Comparison of ENCODE assay signal across 1 cellular context in genomic region chr6:24522090-24522820, GRCh38.
TF ChIP-seq lines count a peak whose summit lies in the region.

No MANE protein-coding gene starts in this region.

TF ChIP-seq in GM12878, 131 proteins besides CTCF, POLR2A, EP300 and RAD21 (continued from another document and continues in another):
- TF ChIP-seq NKRF (conservative IDR thresholded peaks at IDR 0.05) (no peak), ZBTB33 (IDR thresholded peaks at IDR 0.05) (no peak), CHD2 (IDR thresholded peaks at IDR 0.05; ENCODE audit: borderline replicate concordance, low read depth, low read length) (0 out of 2 replicates have a peak, but pooled peaks have one; percentile 27), ZZZ3 (IDR thresholded peaks at IDR 0.05; ENCODE audit: control insufficient read depth, insufficient read length, low read depth) (no peak), ZSCAN29 (IDR thresholded peaks at IDR 0.05) (no peak), SIN3A (IDR thresholded peaks at IDR 0.05; ENCODE audit: low read depth, low read length) (no peak), PAX8 (IDR thresholded peaks at IDR 0.05) (peak; percentile 86), ZNF207 (IDR thresholded peaks at IDR 0.05; ENCODE audit: borderline replicate concordance) (no peak), MLLT1 (IDR thresholded peaks at IDR 0.05) (peak; percentile 72; the same call in 1 of the 2 replicates), HDGF (IDR thresholded peaks at IDR 0.05) (no peak), ZBTB11 (CRISPR knock-in tag; IDR thresholded peaks at IDR 0.05) (no peak), REST (IDR thresholded peaks at IDR 0.05; ENCODE audit: low read depth, low read length) (no peak), ZNF622 (IDR thresholded peaks at IDR 0.05) (no peak), ZBED1 (IDR thresholded peaks at IDR 0.05; ENCODE audit: borderline replicate concordance) (peak; percentile 57; the same call in 1 of the 2 replicates), ZBTB4 (CRISPR knock-in tag; IDR thresholded peaks at IDR 0.05) (no peak), ZNF274 (IDR thresholded peaks at IDR 0.05; ENCODE audit: insufficient read depth, insufficient read length) (no peak), SREBF2 (IDR thresholded peaks at IDR 0.05; ENCODE audit: low read length) (no peak), KLF5 (IDR thresholded peaks at IDR 0.05; ENCODE audit: partially characterized antibody) (no peak), DPF2 (IDR thresholded peaks at IDR 0.05) (0 out of 2 replicates have a peak, but pooled peaks have one; percentile 71), CEBPZ (IDR thresholded peaks at IDR 0.05; ENCODE audit: low read depth, low read length) (no peak), CUX1 (IDR thresholded peaks at IDR 0.05; ENCODE audit: insufficient replicate concordance, low read depth, low read length) (no peak), BCL11A (IDR thresholded peaks at IDR 0.05; ENCODE audit: low read depth, low read length) (no peak), CHD4 (IDR thresholded peaks at IDR 0.05) (no peak), TCF12 (IDR thresholded peaks at IDR 0.05; ENCODE audit: low read depth, low read length) (peak; percentile 93), YBX1 (IDR thresholded peaks at IDR 0.05) (no peak), NBN (IDR thresholded peaks at IDR 0.05) (peak; percentile 84)
